24 cellular contexts compared by ENCODE assay signal in genomic region chr5:147290261-147290660, GRCh38. TPM values are rescaled to one million over a fixed set of nuclear protein-coding genes. Genes with fewer than 3 reads are reported as not detected.
DNase-seq lines count a peak whose midpoint lies in the region; ATAC-seq and TF ChIP-seq lines count a peak whose summit lies in the region.
"Had no signal": no experiment of that assay in that cellular context is flagged by ENCODE, and none has a peak within 500 bp of the region (broad histone marks: within the 10 kb centered on the region; RNA-seq: fewer than 3 reads in every experiment).

No MANE protein-coding gene starts in this region.

- H3K36me3 ChIP-seq in OCI-LY7 (ENCODE audit: insufficient read depth, low read length) (no peaks in the 10 kb centered on the region), testis (ENCODE audit: low read depth, missing control alignments) (no peaks in the 10 kb centered on the region)
- H3K36me3 ChIP-seq: brain microvascular endothelial cell, neutrophil, right lobe of liver had no signal

- H3K4me1 ChIP-seq in OCI-LY7 (ENCODE audit: insufficient read depth, low read length, poor library complexity, severe bottlenecking) = no peaks in the 10 kb centered on the region
- H3K4me1 ChIP-seq in testis = no peaks in the 10 kb centered on the region
- H3K4me1 ChIP-seq: right lobe of liver had no signal

- H4K20me1 ChIP-seq in OCI-LY7 (ENCODE audit: insufficient read depth, low read length) = no peaks in the 10 kb centered on the region

- no peak for TF ChIP-seq POLR2A in testis (IDR thresholded peaks at IDR 0.05)

- H3K4me2 ChIP-seq in OCI-LY7 (ENCODE audit: low read length) = no peak overlapping the region
- H3K4me2 ChIP-seq: SK-N-SH had no signal

- no peaks in the 10 kb centered on the region for H3K79me2 ChIP-seq in OCI-LY7 (ENCODE audit: insufficient read depth, low read depth, low read length)

- 49 to 59% methylated on average over 2 of the region's 2 CpGs for WGBS in testis, 2 donors

- no peak for DNase-seq in Calu3
- DNase-seq in NCI-H1092 (lab: John Stamatoyannopoulos, UW) = peak; percentile 81
- peak; percentile 85 for DNase-seq in NCI-H774 (lab: John Stamatoyannopoulos, UW)
- no peak for DNase-seq in left lobe of liver (ENCODE audit: low spot score)
- no peak for DNase-seq in OCI-LY7 (ENCODE audit: low spot score)
- DNase-seq in testis = no peak
- DNase-seq: activated CD8-positive, alpha-beta memory T cell treated with anti-CD3 and anti-CD28 coated beads, Interleukin-2, amount 10 ng/mL, durations not matched to agents 7 days and 5 days; brain microvascular endothelial cell; CD4-positive, alpha-beta T cell; EL; KBM-7; left colon; MV-4-11; NCI-H524; right lobe of liver; SK-N-SH; stimulated activated naive CD4-positive, alpha-beta T cell treated with Interleukin-2 at 50 U/mL for 16 hours had no signal

- no peak for TF ChIP-seq CTCF in Calu3 (IDR thresholded peaks at IDR 0.05; ENCODE audit: unreplicated experiment)
- no peak for TF ChIP-seq CTCF in OCI-LY7 (conservative IDR thresholded peaks at IDR 0.05; ENCODE audit: low read length)
- TF ChIP-seq CTCF in testis (IDR thresholded peaks at IDR 0.05) = no peak

- H3K27ac Mint-ChIP-seq in Calu3 (ENCODE audit: unreplicated experiment) = peak overlapping the region; percentile 11
- H3K27ac Mint-ChIP-seq: activated CD8-positive, alpha-beta memory T cell treated with anti-CD3 and anti-CD28 coated beads, Interleukin-2, amount 10 ng/mL, durations not matched to agents 7 days and 5 days; activated T-helper 2 cell treated with anti-CD3 and anti-CD28 coated beads, Interferon-gamma antibody, Interleukin-2, Interleukin-4, amounts not matched to agents 10 μg/mL and 5 μg/mL and 100 μg/mL, durations not matched to agents 14 hours and 24 hours and 36 hours; CD4-positive, alpha-beta T cell; type B pancreatic cell had no signal

- POLR2A ChIA-PET in OCI-LY7 (lab: Charles Lee) = interaction anchor here (0.9 kb wide), 1 partner anchor 14 kb away, joined by 4 read pairs; no protein-coding TSS in a partner anchor

- peaks cover 5% of the 10 kb centered on the region for H3K36me3 Mint-ChIP-seq in Calu3 (ENCODE audit: insufficient read depth, unreplicated experiment)
- H3K36me3 Mint-ChIP-seq: activated CD8-positive, alpha-beta memory T cell treated with anti-CD3 and anti-CD28 coated beads, Interleukin-2, amount 10 ng/mL, durations not matched to agents 7 days and 5 days; type B pancreatic cell had no signal

- BruUV-seq in Calu3 (replicated peaks; lab: Mats Ljungman, UMichigan) = no TSS peak
- BruUV-seq in OCI-LY7 (replicated peaks; lab: Mats Ljungman, UMichigan) = no TSS peak

- H3K9me3 Mint-ChIP-seq in Calu3 (ENCODE audit: low read depth, unreplicated experiment) = no peaks in the 10 kb centered on the region

- H3K9me3 ChIP-seq in OCI-LY7 (ENCODE audit: low read length) (no peaks in the 10 kb centered on the region), testis (no peaks in the 10 kb centered on the region)
- H3K9me3 ChIP-seq: neutrophil, right lobe of liver, SK-N-SH had no signal

- ATAC-seq in left lobe of liver (peak; percentile 18), GM21515 (IDR thresholded peaks at IDR 0.05; ENCODE audit: unreplicated experiment) (no peak), SK-N-SH treated with all-trans-retinoic acid at 6 μM for 48 hours (no peak)
- ATAC-seq: activated CD8-positive, alpha-beta memory T cell treated with anti-CD3 and anti-CD28 coated beads, Interleukin-2, amount 10 ng/mL, durations not matched to agents 7 days and 5 days; left colon; Panc1 had no signal

- H3K4me3 ChIP-seq in OCI-LY7 (ENCODE audit: low read depth, low read length, poor library complexity, severe bottlenecking) (no peak overlapping the region), testis (no peak overlapping the region)
- H3K4me3 ChIP-seq: right lobe of liver had no signal

- no peak overlapping the region for H3K27ac ChIP-seq in OCI-LY7 (ENCODE audit: low read depth, low read length, poor library complexity, severe bottlenecking)
- H3K27ac ChIP-seq in testis = no peak overlapping the region
- H3K27ac ChIP-seq: brain microvascular endothelial cell, neutrophil, right lobe of liver had no signal

- H2AFZ ChIP-seq in OCI-LY7 (ENCODE audit: low read length) = no peak overlapping the region

- CTCF ChIA-PET in Calu3 (lab: Charles Lee) (no interaction called here), OCI-LY7 (lab: Charles Lee; ENCODE audit: unreplicated experiment) (no interaction called here)

- intact Hi-C loops in Calu3 (cut with micrococcal nuclease; ENCODE audit: unreplicated experiment) (no loop called here), OCI-LY7 (cut with micrococcal nuclease; ENCODE audit: unreplicated experiment) (no loop called here), testis (cut with DNase I; ENCODE audit: low total_unique reads) (no loop called here)

- no peaks in the 10 kb centered on the region for H3K4me1 Mint-ChIP-seq in Calu3 (ENCODE audit: low read depth, unreplicated experiment)
- H3K4me1 Mint-ChIP-seq: activated CD8-positive, alpha-beta memory T cell treated with anti-CD3 and anti-CD28 coated beads, Interleukin-2, amount 10 ng/mL, durations not matched to agents 7 days and 5 days had no signal

- no peaks in the 10 kb centered on the region for H3K9me2 ChIP-seq in OCI-LY7 (ENCODE audit: insufficient read depth, low read length)
- H3K9me2 ChIP-seq: SK-N-SH had no signal

- no peaks in the 10 kb centered on the region for H3K27me3 Mint-ChIP-seq in Calu3 (ENCODE audit: unreplicated experiment)
- H3K27me3 Mint-ChIP-seq: activated CD8-positive, alpha-beta memory T cell treated with anti-CD3 and anti-CD28 coated beads, Interleukin-2, amount 10 ng/mL, durations not matched to agents 7 days and 5 days; CD4-positive, alpha-beta T cell had no signal

- no peaks in the 10 kb centered on the region for H3K27me3 ChIP-seq in testis
- H3K27me3 ChIP-seq: brain microvascular endothelial cell, neutrophil, right lobe of liver had no signal

- H3K4me3 Mint-ChIP-seq in Calu3 (ENCODE audit: low read depth, unreplicated experiment) = no peak overlapping the region
- H3K4me3 Mint-ChIP-seq: activated CD8-positive, alpha-beta memory T cell treated with anti-CD3 and anti-CD28 coated beads, Interleukin-2, amount 10 ng/mL, durations not matched to agents 7 days and 5 days; CD4-positive, alpha-beta T cell; type B pancreatic cell had no signal

TF ChIP-seq in SK-N-SH treated with all-trans-retinoic acid at 6 μM for 48 hours, 23 proteins besides CTCF, POLR2A, EP300 and RAD21 (continues in another document):
- TF ChIP-seq ZC3H10 (CRISPR knock-in tag; IDR thresholded peaks at IDR 0.05) (no peak), CSRNP3 (CRISPR knock-in tag; IDR thresholded peaks at IDR 0.05) (no peak), GLIS3 (CRISPR knock-in tag; IDR thresholded peaks at IDR 0.05) (no peak), CREB5 (CRISPR knock-in tag; IDR thresholded peaks at IDR 0.05; ENCODE audit: low read depth) (no peak), SNAI2 (CRISPR knock-in tag; IDR thresholded peaks at IDR 0.05) (no peak), ISL1 (CRISPR knock-in tag; IDR thresholded peaks at IDR 0.05) (no peak), ARNTL (CRISPR knock-in tag; IDR thresholded peaks at IDR 0.05; ENCODE audit: borderline replicate concordance, low read depth) (no peak), OSR1 (CRISPR knock-in tag; IDR thresholded peaks at IDR 0.05) (no peak), ZNF70 (CRISPR knock-in tag; IDR thresholded peaks at IDR 0.05) (no peak), ZNF8 (CRISPR knock-in tag; IDR thresholded peaks at IDR 0.05) (no peak), BACH2 (CRISPR knock-in tag; IDR thresholded peaks at IDR 0.05; ENCODE audit: borderline replicate concordance) (no peak), TOX (CRISPR knock-in tag; IDR thresholded peaks at IDR 0.05; ENCODE audit: borderline replicate concordance) (no peak)

RNA-seq across cellular contexts. Expression of gene STK32A, which starts 55.4 kb away (rescaled TPM):
- 29.5 and 32.5 TPM in 2 replicates for total RNA-seq in Calu3 (2022)
- total RNA-seq in left lobe of liver = 0.23 TPM
- not detected in 2 replicates for total RNA-seq in OCI-LY7 (2014; rRNA removed; shearing (Covaris generic))
- total RNA-seq in OCI-LY7 (2022) = not detected in 2 replicates
- 1 to 10 TPM; 6.0 to 7.9 TPM for total RNA-seq in testis
- 3.9 TPM for polyA plus RNA-seq in testis (ENCODE audit: insufficient read depth, low read depth, low replicate concordance)
- total RNA-seq: activated CD8-positive, alpha-beta memory T cell treated with anti-CD3 and anti-CD28 coated beads, Interleukin-2, amount 10 ng/mL, durations not matched to agents 7 days and 5 days; activated T-helper 2 cell treated with anti-CD3 and anti-CD28 coated beads, Interferon-gamma antibody, Interleukin-2, Interleukin-4, amounts not matched to agents 10 μg/mL and 5 μg/mL and 100 μg/mL, durations not matched to agents 14 hours and 24 hours and 36 hours; CD4-positive, alpha-beta T cell; endothelial cell of umbilical vein had no signal
- polyA plus RNA-seq: endothelial cell of umbilical vein had no signal

Comparison
In these comparisons a context has a peak if more than half of its experiments do, and no peak if none do; other contexts are left out.
1. DNase-seq: peak in NCI-H1092 (single experiment) and NCI-H774 (single experiment); none in Calu3 (single experiment), left lobe of liver (single experiment), OCI-LY7 (single experiment) and testis (single experiment).